ENCODE assay signal across 9 cellular contexts in the genomic region with DNA sequence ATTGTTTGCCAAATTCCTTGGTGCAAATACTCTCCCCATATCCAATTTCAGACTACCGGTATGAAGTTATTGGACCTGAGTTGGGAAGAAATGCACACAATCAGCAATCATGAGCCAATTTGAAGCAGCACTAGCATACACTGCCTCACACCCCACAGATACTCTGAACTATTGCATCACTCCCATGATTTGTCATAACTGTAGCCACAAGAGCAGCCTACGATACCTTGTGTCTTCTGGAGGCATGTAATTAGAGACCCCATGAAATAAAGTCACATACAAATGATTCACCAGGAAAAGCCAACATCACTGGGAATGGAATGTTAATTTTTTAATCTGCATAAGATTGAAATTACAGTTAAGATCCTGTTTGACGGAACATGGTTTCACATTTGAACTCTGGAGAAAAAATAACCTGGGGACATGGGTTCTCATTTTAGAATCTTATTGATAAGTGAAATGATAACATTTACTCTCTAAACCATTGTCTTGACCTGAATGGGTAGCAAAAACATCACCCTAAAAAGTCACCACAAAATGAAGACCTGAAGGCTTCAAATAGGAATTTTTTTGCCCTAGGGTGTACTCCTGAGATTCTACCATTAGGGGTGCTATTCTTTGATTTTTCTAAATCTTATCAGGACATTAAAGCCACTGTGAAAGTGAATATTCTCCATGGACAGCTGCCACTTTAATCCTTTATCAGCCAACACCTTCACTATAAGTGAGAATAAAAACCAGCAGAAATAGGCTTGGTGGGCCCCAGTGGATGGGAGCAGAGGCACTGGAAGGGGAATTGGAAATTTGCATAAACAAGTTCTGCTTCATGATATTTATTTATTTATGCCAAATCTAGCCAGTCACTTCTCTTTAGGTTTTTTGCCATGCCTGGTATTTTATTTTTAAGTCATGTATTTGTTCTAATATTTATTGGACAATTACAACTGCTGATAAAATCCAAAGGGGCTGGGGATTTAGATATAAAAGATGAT. TPM values are rescaled to one million over a fixed set of nuclear protein-coding genes. Genes with fewer than 3 reads are reported as not detected.
DNase-seq lines count a peak whose midpoint lies in the region; ATAC-seq, FAIRE-seq and TF ChIP-seq lines count a peak whose summit lies in the region.
"Had no signal": no experiment of that assay in that cellular context is flagged by ENCODE, and none has a peak within 500 bp of the region (broad histone marks: within the 10 kb centered on the region; RNA-seq: fewer than 3 reads in every experiment).

No MANE protein-coding gene starts in this region.

- H3K9me3 ChIP-seq in Caco-2 (no peaks in the 10 kb centered on the region), astrocyte (ENCODE audit: insufficient read depth, low read depth, low read length) (no peaks in the 10 kb centered on the region)

- H3K9me3 Mint-ChIP-seq in Caco-2 (ENCODE audit: unreplicated experiment) (no peaks in the 10 kb centered on the region), astrocyte (ENCODE audit: unreplicated experiment) (no peaks in the 10 kb centered on the region)
- H3K9me3 Mint-ChIP-seq: brain had no signal

- no peaks in the 10 kb centered on the region for H4K20me1 ChIP-seq in astrocyte (ENCODE audit: insufficient read depth, low read length)

- H3K4me2 ChIP-seq in astrocyte (ENCODE audit: low read length) = no peak overlapping the region
- no peak overlapping the region for H3K4me2 ChIP-seq in mesendoderm (ENCODE audit: low read length)

- H2BK5ac ChIP-seq in mesendoderm (ENCODE audit: low read length) = no peak overlapping the region

- H4K5ac ChIP-seq in mesendoderm (ENCODE audit: low read length) = no peak overlapping the region

- H3K27me3 ChIP-seq in Caco-2 (replicated peaks; ENCODE audit: control insufficient read depth, insufficient read depth, low read length) (no peaks in the 10 kb centered on the region), astrocyte (ENCODE audit: insufficient read depth, low read length) (no peaks in the 10 kb centered on the region), mesendoderm (ENCODE audit: insufficient read depth, low read length, poor library complexity) (no peaks in the 10 kb centered on the region)

- H4K8ac ChIP-seq in mesendoderm (ENCODE audit: low read depth, low read length) = no peak overlapping the region

- H3K4ac ChIP-seq in mesendoderm (ENCODE audit: low read depth, low read length) = no peak overlapping the region

- H3K18ac ChIP-seq in mesendoderm (ENCODE audit: low read length) = no peak overlapping the region

- intact Hi-C loops in Caco-2 (cut with micrococcal nuclease; ENCODE audit: unreplicated experiment) (loop anchor here (5.0 kb wide), 1 partner anchor 93 kb away; the partner anchor contains the start of gene MYB), left ventricle myocardium superior (cut with micrococcal nuclease) (no loop called here)

- H2BK120ac ChIP-seq in mesendoderm (ENCODE audit: low read depth, low read length) = no peak overlapping the region

- peak; percentile 80 for ATAC-seq in GM18873 (IDR thresholded peaks at IDR 0.05; ENCODE audit: low FRiP score, unreplicated experiment)
- ATAC-seq in HG03060 (IDR thresholded peaks at IDR 0.05; ENCODE audit: low read depth, unreplicated experiment) = peak; percentile 64
- no peak for ATAC-seq in left ventricle myocardium superior

- POLR2A ChIA-PET in Caco-2 (lab: Charles Lee) = no interaction called here

- no peak for FAIRE-seq in astrocyte (lab: Jason Lieb, UNC)

- no peak overlapping the region for H2AFZ ChIP-seq in astrocyte (ENCODE audit: low read depth, low read length)

- TF ChIP-seq CTCF in Caco-2 (IDR thresholded peaks at IDR 0.05; ENCODE audit: insufficient read depth in 1 of 2, low read depth in 1 of 2, low read length in 1 of 2, severe bottlenecking in 1 of 2, unreplicated experiment in 1 of 2) = peak; percentile 21 to 24
- peak; percentile 56 for TF ChIP-seq CTCF in astrocyte (IDR thresholded peaks at IDR 0.05; ENCODE audit: insufficient read depth, low read depth, low read length)
- no peak for TF ChIP-seq CTCF in coronary artery (IDR thresholded peaks at IDR 0.05)

- no CpG with 5 or more reads among the region's 3 CpGs for WGBS in mesendoderm (ENCODE audit: extremely low coverage, insufficient coverage, low lambda C conversion rate)

- H3K4me1 ChIP-seq in Caco-2 (no peaks in the 10 kb centered on the region), astrocyte (ENCODE audit: insufficient read depth, low read length) (no peaks in the 10 kb centered on the region), mesendoderm (ENCODE audit: control insufficient read depth, low read depth, low read length) (no peaks in the 10 kb centered on the region)

- H3K9ac ChIP-seq in astrocyte (ENCODE audit: low read length) = no peak overlapping the region
- no peak overlapping the region for H3K9ac ChIP-seq in mesendoderm (ENCODE audit: low read length)

- H3K36me3 ChIP-seq in Caco-2 (ENCODE audit: control insufficient read depth, insufficient read depth, low read length) (no peaks in the 10 kb centered on the region), astrocyte (ENCODE audit: insufficient read depth, low read length) (no peaks in the 10 kb centered on the region), mesendoderm (ENCODE audit: control insufficient read depth, insufficient read depth, low read length) (no peaks in the 10 kb centered on the region)

- H3K4me3 ChIP-seq in Caco-2 (ENCODE audit: low read depth, low read length) (no peak overlapping the region), astrocyte (ENCODE audit: insufficient read depth, low read depth, low read length) (no peak overlapping the region), mesendoderm (ENCODE audit: low read length) (no peak overlapping the region), coronary artery (no peak overlapping the region)

- no peak overlapping the region for H3K27ac ChIP-seq in astrocyte (ENCODE audit: low read depth, low read length)
- no peak overlapping the region for H3K27ac ChIP-seq in mesendoderm (ENCODE audit: low read depth, low read length)
- no peak overlapping the region for H3K27ac ChIP-seq in coronary artery

- peaks cover 4% of the 10 kb centered on the region for H3K27me3 Mint-ChIP-seq in Caco-2 (ENCODE audit: insufficient read depth, unreplicated experiment)
- no peaks in the 10 kb centered on the region for H3K27me3 Mint-ChIP-seq in astrocyte (ENCODE audit: low read depth, unreplicated experiment)

- H2AK5ac ChIP-seq in mesendoderm (ENCODE audit: low read length) = no peak overlapping the region

- H3K4me1 Mint-ChIP-seq in Caco-2 (ENCODE audit: low read depth, unreplicated experiment) (no peaks in the 10 kb centered on the region), astrocyte (ENCODE audit: low read depth, unreplicated experiment) (no peaks in the 10 kb centered on the region)
- H3K4me1 Mint-ChIP-seq: brain had no signal

- no peaks in the 10 kb centered on the region for H3K79me2 ChIP-seq in astrocyte (ENCODE audit: insufficient read depth, low read length)
- no peaks in the 10 kb centered on the region for H3K79me2 ChIP-seq in mesendoderm (ENCODE audit: control insufficient read depth, insufficient read depth, low read length)

- H3K4me3 Mint-ChIP-seq in Caco-2 (ENCODE audit: unreplicated experiment) = no peak overlapping the region
- no peak overlapping the region for H3K4me3 Mint-ChIP-seq in astrocyte (ENCODE audit: unreplicated experiment)
- H3K4me3 Mint-ChIP-seq: brain had no signal

- no peak overlapping the region for H3K27ac Mint-ChIP-seq in Caco-2 (ENCODE audit: unreplicated experiment)
- H3K27ac Mint-ChIP-seq in astrocyte (ENCODE audit: unreplicated experiment) = no peak overlapping the region
- H3K27ac Mint-ChIP-seq: brain had no signal

- H3K36me3 Mint-ChIP-seq in Caco-2 (ENCODE audit: insufficient read depth, unreplicated experiment) (no peaks in the 10 kb centered on the region), astrocyte (ENCODE audit: low read depth, unreplicated experiment) (no peaks in the 10 kb centered on the region)
- H3K36me3 Mint-ChIP-seq: brain had no signal

- no TSS peak for BruUV-seq in Caco-2 (replicated peaks; lab: Mats Ljungman, UMichigan)

- H2BK15ac ChIP-seq in mesendoderm (replicated peaks; ENCODE audit: low read depth) = no peak overlapping the region

- no peak overlapping the region for H3K23ac ChIP-seq in mesendoderm (ENCODE audit: low read length)

- H3K79me1 ChIP-seq in mesendoderm (ENCODE audit: low read length) = no peaks in the 10 kb centered on the region

- CTCF ChIA-PET in Caco-2 (lab: Charles Lee) = no interaction called here

- DNase-seq in Caco-2 = no peak
- peak; percentile 5 to 25 for DNase-seq in NCI-H526 (lab: John Stamatoyannopoulos, UW)
- DNase-seq in astrocyte (ENCODE audit: low read depth) = peak; percentile 71
- DNase-seq in mesendoderm = peak; percentile 51
- no peak for DNase-seq in coronary artery (ENCODE audit: low spot score)
- no peak for DNase-seq in left ventricle myocardium superior

- no peak overlapping the region for H3K56ac ChIP-seq in mesendoderm (ENCODE audit: low read length)

RNA-seq across cellular contexts. Expression of gene HBS1L, which starts 34.5 kb away (rescaled TPM):
- total RNA-seq in Caco-2 (2022) = 79.2 and 81.2 TPM in 2 replicates
- 87.8 and 90.4 TPM in 2 replicates for total RNA-seq in astrocyte
- polyA plus RNA-seq in mesendoderm (2013, experiment 1 of 2) = 63.5 TPM
- polyA plus RNA-seq in mesendoderm (2013, experiment 2 of 2) = 59.1 TPM
- 89.8 TPM for total RNA-seq in left ventricle myocardium superior

Comparison
In these comparisons a context has a peak if more than half of its experiments do, and no peak if none do; other contexts are left out.
1. DNase-seq: peak in NCI-H526 (2 of 2), astrocyte (single experiment) and mesendoderm (single experiment); none in Caco-2 (0 of 2), coronary artery (single experiment) and left ventricle myocardium superior (single experiment).